ENCODE assay signal across 9 cellular contexts in genomic region chr19:19822148-19822429, GRCh38. TPM values are rescaled to one million over a fixed set of nuclear protein-coding genes. Genes with fewer than 3 reads are reported as not detected.
DNase-seq lines count a peak whose midpoint lies in the region; ATAC-seq and TF ChIP-seq lines count a peak whose summit lies in the region.
"Had no signal": no experiment of that assay in that cellular context is flagged by ENCODE, and none has a peak within 500 bp of the region (broad histone marks: within the 10 kb centered on the region; RNA-seq: fewer than 3 reads in every experiment).

No MANE protein-coding gene starts in this region.

- POLR2A ChIA-PET in activated CD8-positive, alpha-beta T cell treated with anti-CD3 and anti-CD28 coated beads, Interleukin-2, amount 10 ng/mL, durations not matched to agents 7 days and 5 days (lab: Charles Lee) = interaction anchor here (0.6 to 2.9 kb wide), 14 partner anchors 12 to 1652 kb away, joined by 3 to 47 read pairs (median 15); partner anchors contain the start of genes ATP13A1, NDUFA13, TSSK6 and ZNF101

- H3K36me3 ChIP-seq in right atrium auricular region = no peaks in the 10 kb centered on the region
- peaks cover 0 to 31% (median 3%) of the 10 kb centered on the region in 6 donors for H3K36me3 ChIP-seq in spleen

- DNase-seq in DMS 273 (lab: John Stamatoyannopoulos, UW; ENCODE audit: unreplicated experiment) (peak; percentile 47), DMS 273 treated with DMSO at 0.1 percent for 48 hours (lab: John Stamatoyannopoulos, UW) (no peak), right atrium auricular region (ENCODE audit: low spot score) (peak; percentile 64), spleen (no peak), NCI-H2196 treated with DMSO at 0.1 percent for 48 hours (lab: John Stamatoyannopoulos, UW; ENCODE audit: unreplicated experiment) (no peak)
- no peak for DNase-seq in activated CD8-positive, alpha-beta T cell treated with anti-CD3 and anti-CD28 coated beads, Interleukin-2, amount 10 ng/mL, durations not matched to agents 7 days and 5 days

- WGBS in spleen, 5 donors = 12 to 21% (median 19%) methylated on average over 6 of the region's 6 CpGs

- H3K9me3 ChIP-seq in right atrium auricular region = peaks cover 0 to 9% of the 10 kb centered on the region in 2 donors
- H3K9me3 ChIP-seq in spleen = peaks cover 0 to 81% (median 54%) of the 10 kb centered on the region in 8 donors

- H3K27ac ChIP-seq in right atrium auricular region = peak overlapping the region; percentile 88 to 97
- H3K27ac ChIP-seq in spleen = peak overlapping the region; percentile 94 to 98 (median 96)
- H3K27ac ChIP-seq: KMS-11 had no signal

- peak overlapping the region; percentile 100 for H3K27ac Mint-ChIP-seq in activated CD8-positive, alpha-beta T cell treated with anti-CD3 and anti-CD28 coated beads, Interleukin-2, amount 10 ng/mL, durations not matched to agents 7 days and 5 days

- H3K27me3 Mint-ChIP-seq in activated CD8-positive, alpha-beta T cell treated with anti-CD3 and anti-CD28 coated beads, Interleukin-2, amount 10 ng/mL, durations not matched to agents 7 days and 5 days (ENCODE audit: low read depth) = no peaks in the 10 kb centered on the region

- H3K36me3 Mint-ChIP-seq in activated CD8-positive, alpha-beta T cell treated with anti-CD3 and anti-CD28 coated beads, Interleukin-2, amount 10 ng/mL, durations not matched to agents 7 days and 5 days (ENCODE audit: low read depth) = peaks cover 67% of the 10 kb centered on the region

- H3K4me3 Mint-ChIP-seq in activated CD8-positive, alpha-beta T cell treated with anti-CD3 and anti-CD28 coated beads, Interleukin-2, amount 10 ng/mL, durations not matched to agents 7 days and 5 days = peak overlapping the region; percentile 100

- H3K4me1 Mint-ChIP-seq in activated CD8-positive, alpha-beta T cell treated with anti-CD3 and anti-CD28 coated beads, Interleukin-2, amount 10 ng/mL, durations not matched to agents 7 days and 5 days (ENCODE audit: low read depth) = peaks cover 32% of the 10 kb centered on the region

- H3K4me1 ChIP-seq in right atrium auricular region = peaks cover 0 to 13% of the 10 kb centered on the region in 2 donors
- peaks cover 14 to 49% (median 42%) of the 10 kb centered on the region in 6 donors for H3K4me1 ChIP-seq in spleen

- intact Hi-C loops in spleen (cut with DNase I; ENCODE audit: low total_unique reads) = no loop called here

- CTCF ChIA-PET in activated CD8-positive, alpha-beta T cell treated with anti-CD3 and anti-CD28 coated beads, Interleukin-2, amount 10 ng/mL, durations not matched to agents 7 days and 5 days (lab: Charles Lee) = interaction anchor here (1.2 to 2.2 kb wide), 6 partner anchors 14 to 154 kb away, joined by 3 to 8 read pairs (median 5); partner anchors contain the start of genes ZNF101, ZNF253 and ZNF93

- H3K27me3 ChIP-seq in right atrium auricular region = no peaks in the 10 kb centered on the region
- no peaks in the 10 kb centered on the region for H3K27me3 ChIP-seq in spleen (replicated peaks in 1 of 7)

- no peak for TF ChIP-seq POLR2A in spleen (IDR thresholded peaks at IDR 0.05)

- H3K9me3 Mint-ChIP-seq in activated CD8-positive, alpha-beta T cell treated with anti-CD3 and anti-CD28 coated beads, Interleukin-2, amount 10 ng/mL, durations not matched to agents 7 days and 5 days (ENCODE audit: insufficient read depth) = peaks cover 62% of the 10 kb centered on the region

- peak overlapping the region; percentile 76 to 83 for H3K4me3 ChIP-seq in right atrium auricular region
- peak overlapping the region; percentile 47 to 80 (median 70) for H3K4me3 ChIP-seq in spleen

- TF ChIP-seq CTCF in right atrium auricular region (IDR thresholded peaks at IDR 0.05) = no peak
- TF ChIP-seq CTCF in spleen (IDR thresholded peaks at IDR 0.05 in 8 of 11, conservative IDR thresholded peaks at IDR 0.05 in 3 of 11) = no peak

- no peak for ATAC-seq in activated CD8-positive, alpha-beta T cell treated with anti-CD3 and anti-CD28 coated beads, Interleukin-2, amount 10 ng/mL, durations not matched to agents 7 days and 5 days
- ATAC-seq in HG03520 (IDR thresholded peaks at IDR 0.05; ENCODE audit: unreplicated experiment) (no peak), HG02798 (IDR thresholded peaks at IDR 0.05; ENCODE audit: poor library complexity, unreplicated experiment) (no peak)

RNA-seq across cellular contexts. Expression of gene ZNF506, which starts 0.5 kb away (rescaled TPM):
- 10 to 100 TPM; 22.4 to 25.1 TPM for total RNA-seq in activated CD8-positive, alpha-beta T cell treated with anti-CD3 and anti-CD28 coated beads, Interleukin-2, amount 10 ng/mL, durations not matched to agents 7 days and 5 days
- total RNA-seq in right atrium auricular region = 10 to 100 TPM; 14.2 to 18.2 TPM
- 100 to 1,000 TPM in 2 of 7 donors, 10 to 100 TPM in 5; 38.8 to 114 (median 42.1) TPM for total RNA-seq in spleen
- polyA plus RNA-seq in spleen = 10 to 100 TPM in 1 of 3 donors, 1 to 10 TPM in 2; 6.3 to 10.4 (median 9.0) TPM

RNA-seq across cellular contexts. Expression of gene ZNF253, which starts 43.6 kb away (rescaled TPM):
- 10 to 100 TPM; 15.7 to 17.5 TPM for total RNA-seq in activated CD8-positive, alpha-beta T cell treated with anti-CD3 and anti-CD28 coated beads, Interleukin-2, amount 10 ng/mL, durations not matched to agents 7 days and 5 days
- 1 to 10 TPM; 5.0 to 6.6 TPM for total RNA-seq in right atrium auricular region
- 10 to 100 TPM in 6 of 7 donors, 1 to 10 TPM in 1; 9.8 to 34.8 (median 17.1) TPM for total RNA-seq in spleen
- 1 to 10 TPM; 4.0 to 6.8 (median 5.9) TPM for polyA plus RNA-seq in spleen

Comparison
In these comparisons a context has a peak if more than half of its experiments do, and no peak if none do; other contexts are left out.
1. DNase-seq: peak in DMS 273 (single experiment) and right atrium auricular region (single experiment); none in DMS 273 treated with DMSO at 0.1 percent for 48 hours (single experiment), activated CD8-positive, alpha-beta T cell treated with anti-CD3 and anti-CD28 coated beads, Interleukin-2, amount 10 ng/mL, durations not matched to agents 7 days and 5 days (single experiment), spleen (single experiment) and NCI-H2196 treated with DMSO at 0.1 percent for 48 hours (single experiment).